ENCODE assay signal across 21 cellular contexts in genomic region chr18:52615943-52616342, GRCh38.
DNase-seq lines count a peak whose midpoint lies in the region; ATAC-seq and TF ChIP-seq lines count a peak whose summit lies in the region.
"Had no signal": no experiment of that assay in that cellular context is flagged by ENCODE, and none has a peak within 500 bp of the region (broad histone marks: within the 10 kb centered on the region; RNA-seq: fewer than 3 reads in every experiment).

No MANE protein-coding gene starts in this region.

- no peak overlapping the region for H3K4me2 ChIP-seq in PC-9

- no peaks in the 10 kb centered on the region for H3K27me3 Mint-ChIP-seq in CD4-positive, alpha-beta T cell
- H3K27me3 Mint-ChIP-seq: activated CD4-positive, alpha-beta T cell treated with anti-CD3 and anti-CD28 coated beads for 36 hours; activated naive CD8-positive, alpha-beta T cell; effector memory CD8-positive, alpha-beta T cell; stimulated activated naive CD8-positive, alpha-beta T cell treated with anti-CD3 and anti-CD28 coated beads, Interleukin-15, Interleukin-2, amounts not matched to agents 100 ng/mL and 50 ng/mL, for 24 hours had no signal

- H3K27ac ChIP-seq in PC-9: no peak overlapping the region
- no peak overlapping the region for H3K27ac ChIP-seq in CD4-positive, alpha-beta T cell (ENCODE audit: low read depth, low read length)
- H3K27ac ChIP-seq: skin epidermis had no signal

- POLR2A ChIA-PET in PC-9 (lab: Charles Lee; ENCODE audit: unreplicated experiment): no interaction called here
- POLR2A ChIA-PET in CD4-positive, alpha-beta T cell (lab: Charles Lee): no interaction called here

- no peaks in the 10 kb centered on the region for H3K79me2 ChIP-seq in PC-9 (ENCODE audit: low read depth)

- no peak overlapping the region for H3K27ac Mint-ChIP-seq in CD4-positive, alpha-beta T cell
- H3K27ac Mint-ChIP-seq: activated CD4-positive, alpha-beta T cell treated with anti-CD3 and anti-CD28 coated beads for 36 hours; activated naive CD8-positive, alpha-beta T cell; effector memory CD8-positive, alpha-beta T cell; stimulated activated naive CD8-positive, alpha-beta T cell treated with anti-CD3 and anti-CD28 coated beads, Interleukin-15, Interleukin-2, amounts not matched to agents 100 ng/mL and 50 ng/mL, for 24 hours had no signal

- ATAC-seq in GM18520 (IDR thresholded peaks at IDR 0.05; ENCODE audit: unreplicated experiment): peak; percentile 96
- peak; percentile 67 for ATAC-seq in GM21423 (IDR thresholded peaks at IDR 0.05; ENCODE audit: unreplicated experiment)
- ATAC-seq in HG02981 (IDR thresholded peaks at IDR 0.05; ENCODE audit: unreplicated experiment): peak; percentile 83
- peak; percentile 95 for ATAC-seq in HG03558 (IDR thresholded peaks at IDR 0.05; ENCODE audit: extremely low read depth, unreplicated experiment)
- no peak for ATAC-seq in CD4-positive, alpha-beta T cell (ENCODE audit: poor library complexity)
- ATAC-seq: activated CD4-positive, alpha-beta T cell treated with anti-CD3 and anti-CD28 coated beads for 36 hours; effector memory CD8-positive, alpha-beta T cell had no signal

- H2AFZ ChIP-seq in PC-9: no peak overlapping the region

- TF ChIP-seq CTCF in PC-9 (conservative IDR thresholded peaks at IDR 0.05): no peak
- TF ChIP-seq CTCF in CD4-positive, alpha-beta T cell (IDR thresholded peaks at IDR 0.05): no peak

- H3F3A ChIP-seq in PC-9 (ENCODE audit: insufficient read depth, low read depth): no peaks in the 10 kb centered on the region

- H4K20me1 ChIP-seq in PC-9 (ENCODE audit: insufficient read depth): no peaks in the 10 kb centered on the region

- H3K4me3 Mint-ChIP-seq in CD4-positive, alpha-beta T cell: no peak overlapping the region
- H3K4me3 Mint-ChIP-seq: activated CD4-positive, alpha-beta T cell treated with anti-CD3 and anti-CD28 coated beads for 36 hours; activated naive CD8-positive, alpha-beta T cell; effector memory CD8-positive, alpha-beta T cell; stimulated activated naive CD8-positive, alpha-beta T cell treated with anti-CD3 and anti-CD28 coated beads, Interleukin-15, Interleukin-2, amounts not matched to agents 100 ng/mL and 50 ng/mL, for 24 hours had no signal

- H3K4me1 ChIP-seq in PC-9 (replicated peaks; ENCODE audit: insufficient read depth): no peaks in the 10 kb centered on the region
- H3K4me1 ChIP-seq: HAP-1 had no signal

- H3K9me3 ChIP-seq in PC-9 (ENCODE audit: insufficient read depth, low read depth): no peaks in the 10 kb centered on the region
- H3K9me3 ChIP-seq in CD4-positive, alpha-beta T cell (ENCODE audit: control insufficient read depth, low read length): no peaks in the 10 kb centered on the region
- H3K9me3 ChIP-seq: HAP-1 had no signal

- no peak for DNase-seq in PC-9
- DNase-seq in CD4-positive, alpha-beta T cell: no peak
- DNase-seq in hepatic stellate cell (ENCODE audit: low spot score): no peak
- no peak for DNase-seq in GM19238 (ENCODE audit: insufficient read length, low spot score)
- DNase-seq: activated CD4-positive, alpha-beta T cell treated with anti-CD3 and anti-CD28 coated beads for 36 hours; effector memory CD8-positive, alpha-beta T cell; GF-D8; hypothalamus; KG1; NCI-H1417; NCI-H345; occipital lobe; SIG-M5 had no signal

- CTCF ChIA-PET in PC-9 (lab: Charles Lee): no interaction called here
- CTCF ChIA-PET in CD4-positive, alpha-beta T cell (lab: Charles Lee): no interaction called here

- H3K9me2 ChIP-seq in PC-9 (ENCODE audit: insufficient read depth): no peaks in the 10 kb centered on the region

- no peaks in the 10 kb centered on the region for H3K4me1 Mint-ChIP-seq in CD4-positive, alpha-beta T cell (ENCODE audit: low read depth)
- H3K4me1 Mint-ChIP-seq: activated CD4-positive, alpha-beta T cell treated with anti-CD3 and anti-CD28 coated beads for 36 hours had no signal

- H3K4me3 ChIP-seq in PC-9: no peak overlapping the region
- H3K4me3 ChIP-seq: HAP-1, skin epidermis had no signal

- intact Hi-C loops in PC-9 (cut with micrococcal nuclease; ENCODE audit: unreplicated experiment): no loop called here
- intact Hi-C loops in CD4-positive, alpha-beta T cell (cut with DNase I, micrococcal nuclease): no loop called here

- peaks cover 16% of the 10 kb centered on the region; the same call in 1 of the 2 replicates for H3K27me3 ChIP-seq in PC-9 (ENCODE audit: insufficient read depth, low read depth)
- H3K27me3 ChIP-seq in CD4-positive, alpha-beta T cell (ENCODE audit: control insufficient read depth, insufficient read depth, low read length): no peaks in the 10 kb centered on the region

- no peaks in the 10 kb centered on the region for H3K9me3 Mint-ChIP-seq in CD4-positive, alpha-beta T cell
- H3K9me3 Mint-ChIP-seq: stimulated activated naive CD8-positive, alpha-beta T cell treated with anti-CD3 and anti-CD28 coated beads, Interleukin-15, Interleukin-2, amounts not matched to agents 100 ng/mL and 50 ng/mL, for 24 hours had no signal

- H3K36me3 Mint-ChIP-seq in CD4-positive, alpha-beta T cell (ENCODE audit: low read depth): no peaks in the 10 kb centered on the region
- H3K36me3 Mint-ChIP-seq: activated naive CD8-positive, alpha-beta T cell had no signal

- no TSS peak for BruUV-seq in PC-9 (replicated peaks; lab: Mats Ljungman, UMichigan)

- H3K36me3 ChIP-seq in PC-9 (ENCODE audit: low read depth): no peaks in the 10 kb centered on the region
- H3K36me3 ChIP-seq: HAP-1 had no signal
